ENCODE assay signal across 1 cellular context in the genomic region with DNA sequence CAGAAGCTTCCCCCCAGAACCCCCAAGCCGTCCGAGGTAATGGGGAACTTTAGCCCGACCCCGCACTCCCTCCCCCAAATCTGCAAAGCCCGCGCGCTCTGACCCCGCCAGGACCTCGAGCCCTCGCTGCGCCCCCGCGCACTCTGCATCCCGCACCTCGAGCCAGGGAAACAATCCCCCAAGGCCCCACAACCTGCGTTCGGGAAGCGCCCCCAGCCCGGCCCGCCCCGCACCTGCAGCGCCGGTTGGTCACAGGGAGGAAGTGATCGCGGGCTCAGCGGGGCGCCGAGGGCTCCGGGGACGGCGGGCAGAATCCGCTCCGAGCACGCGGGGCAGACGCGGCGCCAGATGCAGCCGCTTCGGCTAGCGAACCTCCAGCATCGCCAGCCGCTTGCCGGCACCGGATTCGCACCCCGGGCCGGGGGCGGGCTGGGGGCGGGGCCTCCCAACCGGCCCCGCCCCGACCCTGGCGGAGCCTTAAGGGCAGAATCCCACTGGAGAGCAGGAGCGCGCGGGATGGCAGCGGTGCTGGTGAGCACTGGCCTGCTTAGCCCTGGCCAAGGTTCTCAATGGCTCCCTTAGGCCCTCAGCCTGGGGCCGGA.
TF ChIP-seq lines count a peak whose summit lies in the region.

Gene CAMKV, minus strand, starts transcription at position 382 of the 602 bp plus-strand sequence. CDS start 7,518 bp downstream, outside the sequence.

TF ChIP-seq in H1, 55 proteins besides CTCF, POLR2A, EP300 and RAD21:
- no peak for TF ChIP-seq TBP (IDR thresholded peaks at IDR 0.05; ENCODE audit: low read depth, low read length)
- TF ChIP-seq EGR1 (IDR thresholded peaks at IDR 0.05; ENCODE audit: borderline replicate concordance, low read depth, low read length) = peak; percentile 19; the same call in 1 of the 2 replicates
- no peak; the same call in 1 of the 2 replicates for TF ChIP-seq BACH1 (IDR thresholded peaks at IDR 0.05; ENCODE audit: low read length)
- no peak for TF ChIP-seq BRCA1 (IDR thresholded peaks at IDR 0.05; ENCODE audit: low read depth, low read length)
- no peak for TF ChIP-seq CREB1 (IDR thresholded peaks at IDR 0.05)
- TF ChIP-seq GABPA (IDR thresholded peaks at IDR 0.05; ENCODE audit: borderline replicate concordance, insufficient read depth, low read length) = no peak
- TF ChIP-seq POU5F1 (IDR thresholded peaks at IDR 0.05; ENCODE audit: low read depth, low read length) = no peak
- TF ChIP-seq MAFK (IDR thresholded peaks at IDR 0.05; ENCODE audit: low read depth, low read length) = no peak
- TF ChIP-seq SIX5 (IDR thresholded peaks at IDR 0.05; ENCODE audit: low read depth, low read length) = no peak
- TF ChIP-seq, protein P1, sequence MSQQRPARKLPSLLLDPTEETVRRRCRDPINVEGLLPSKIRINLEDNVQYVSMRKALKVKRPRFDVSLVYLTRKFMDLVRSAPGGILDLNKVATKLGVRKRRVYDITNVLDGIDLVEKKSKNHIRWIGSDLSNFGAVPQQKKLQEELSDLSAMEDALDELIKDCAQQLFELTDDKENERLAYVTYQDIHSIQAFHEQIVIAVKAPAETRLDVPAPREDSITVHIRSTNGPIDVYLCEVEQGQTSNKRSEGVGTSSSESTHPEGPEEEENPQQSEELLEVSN (IDR thresholded peaks at IDR 0.05) = peak; percentile 79
- TF ChIP-seq MAX (IDR thresholded peaks at IDR 0.05) = peak; percentile 80
- no peak for TF ChIP-seq CBX5 (IDR thresholded peaks at IDR 0.05; ENCODE audit: low read depth, low read length)
- no peak for TF ChIP-seq SUZ12 (IDR thresholded peaks at IDR 0.05; ENCODE audit: low read length)
- 0 out of 2 replicates have a peak, but pooled peaks have one; percentile 27 for TF ChIP-seq SP1 (IDR thresholded peaks at IDR 0.05; ENCODE audit: low read depth, low read length)
- TF ChIP-seq SRF (IDR thresholded peaks at IDR 0.05; ENCODE audit: low read depth, low read length) = no peak
- no peak for TF ChIP-seq RXRA (IDR thresholded peaks at IDR 0.05; ENCODE audit: insufficient read depth, low read depth, low read length)
- TF ChIP-seq SP2 (IDR thresholded peaks at IDR 0.05; ENCODE audit: low read length) = no peak
- peak; percentile 59 for TF ChIP-seq PHF8 (conservative IDR thresholded peaks at IDR 0.05; ENCODE audit: low read depth, low read length)
- TF ChIP-seq USF2 (IDR thresholded peaks at IDR 0.05; ENCODE audit: low read length) = no peak
- no peak for TF ChIP-seq KDM1A (IDR thresholded peaks at IDR 0.05; ENCODE audit: borderline replicate concordance, low read length)
- TF ChIP-seq HDAC6 (IDR thresholded peaks at IDR 0.05; ENCODE audit: low read depth, low read length) = no peak
- TF ChIP-seq ZNF274 (IDR thresholded peaks at IDR 0.05; ENCODE audit: borderline replicate concordance, extremely low read depth, low read length) = no peak
- no peak for TF ChIP-seq SP4 (IDR thresholded peaks at IDR 0.05; ENCODE audit: low read length)
- no peak for TF ChIP-seq TEAD4 (IDR thresholded peaks at IDR 0.05; ENCODE audit: low read depth, low read length)
- no peak for TF ChIP-seq JUN (IDR thresholded peaks at IDR 0.05; ENCODE audit: low read depth, low read length)
- TF ChIP-seq FOSL1 (IDR thresholded peaks at IDR 0.05; ENCODE audit: insufficient read depth, low read depth, low read length) = no peak
- no peak for TF ChIP-seq GTF2F1 (IDR thresholded peaks at IDR 0.05; ENCODE audit: borderline replicate concordance, low read depth, low read length)
- peak; percentile 43; the same call in 1 of the 2 replicates for TF ChIP-seq TAF1 (IDR thresholded peaks at IDR 0.05; ENCODE audit: low read depth, low read length)
- no peak for TF ChIP-seq KDM5A (IDR thresholded peaks at IDR 0.05; ENCODE audit: low read length)
- TF ChIP-seq, protein P2, sequence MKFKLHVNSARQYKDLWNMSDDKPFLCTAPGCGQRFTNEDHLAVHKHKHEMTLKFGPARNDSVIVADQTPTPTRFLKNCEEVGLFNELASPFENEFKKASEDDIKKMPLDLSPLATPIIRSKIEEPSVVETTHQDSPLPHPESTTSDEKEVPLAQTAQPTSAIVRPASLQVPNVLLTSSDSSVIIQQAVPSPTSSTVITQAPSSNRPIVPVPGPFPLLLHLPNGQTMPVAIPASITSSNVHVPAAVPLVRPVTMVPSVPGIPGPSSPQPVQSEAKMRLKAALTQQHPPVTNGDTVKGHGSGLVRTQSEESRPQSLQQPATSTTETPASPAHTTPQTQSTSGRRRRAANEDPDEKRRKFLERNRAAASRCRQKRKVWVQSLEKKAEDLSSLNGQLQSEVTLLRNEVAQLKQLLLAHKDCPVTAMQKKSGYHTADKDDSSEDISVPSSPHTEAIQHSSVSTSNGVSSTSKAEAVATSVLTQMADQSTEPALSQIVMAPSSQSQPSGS (IDR thresholded peaks at IDR 0.05; ENCODE audit: low read length) = no peak
- no peak for TF ChIP-seq CEBPB (IDR thresholded peaks at IDR 0.05; ENCODE audit: low read depth, low read length)
- TF ChIP-seq POLR2AphosphoS5 (IDR thresholded peaks at IDR 0.05; ENCODE audit: low read depth, low read length) = no peak
- TF ChIP-seq YY1 (IDR thresholded peaks at IDR 0.05; ENCODE audit: low read depth, low read length) = no peak
- no peak for TF ChIP-seq CHD7 (IDR thresholded peaks at IDR 0.05; ENCODE audit: insufficient replicate concordance, low read length)
- TF ChIP-seq BCL11A (IDR thresholded peaks at IDR 0.05; ENCODE audit: low read depth in 2 of 2, low read length in 2 of 2) = no peak
- TF ChIP-seq EZH2 (IDR thresholded peaks at IDR 0.05; ENCODE audit: low read depth, low read length, severe bottlenecking) = no peak
- TF ChIP-seq ATF3 (IDR thresholded peaks at IDR 0.05; ENCODE audit: insufficient read depth, low read depth, low read length) = no peak
- TF ChIP-seq JUND (IDR thresholded peaks at IDR 0.05; ENCODE audit: low read length) = no peak
- no peak for TF ChIP-seq NANOG (IDR thresholded peaks at IDR 0.05; ENCODE audit: insufficient read depth, low read depth, low read length, poor library complexity, severe bottlenecking)
- TF ChIP-seq NRF1 (IDR thresholded peaks at IDR 0.05; ENCODE audit: low read depth, low read length) = no peak
- TF ChIP-seq CHD2 (IDR thresholded peaks at IDR 0.05; ENCODE audit: low read length) = no peak
- TF ChIP-seq SIN3A (conservative IDR thresholded peaks at IDR 0.05 in 1 of 2, IDR thresholded peaks at IDR 0.05 in 1 of 2; ENCODE audit: low read depth in 1 of 2, low read length in 2 of 2) = no peak
- no peak for TF ChIP-seq RFX5 (IDR thresholded peaks at IDR 0.05; ENCODE audit: borderline replicate concordance, low read depth, low read length)
- peak; percentile 81 for TF ChIP-seq KDM4A (IDR thresholded peaks at IDR 0.05; ENCODE audit: low read depth, low read length, severe bottlenecking)
- no peak for TF ChIP-seq CTBP2 (IDR thresholded peaks at IDR 0.05; ENCODE audit: borderline replicate concordance, insufficient read depth, insufficient read length, low read length)
- no peak for TF ChIP-seq TCF12 (IDR thresholded peaks at IDR 0.05; ENCODE audit: low read depth, low read length)
- no peak for TF ChIP-seq CHD1 (IDR thresholded peaks at IDR 0.05; ENCODE audit: low read depth, low read length)
- TF ChIP-seq CBX8 (IDR thresholded peaks at IDR 0.05; ENCODE audit: borderline replicate concordance, low read depth, low read length) = no peak
- peak; percentile 66 for TF ChIP-seq TAF7 (optimal IDR thresholded peaks at IDR 0.05; ENCODE audit: borderline replicate concordance, low read depth, low read length)
- no peak for TF ChIP-seq SIRT6 (IDR thresholded peaks at IDR 0.05; ENCODE audit: low read length)
- no peak for TF ChIP-seq SAP30 (IDR thresholded peaks at IDR 0.05; ENCODE audit: insufficient read depth, insufficient replicate concordance, low read length)
- peak; percentile 85; the same call in 1 of the 2 replicates for TF ChIP-seq RBBP5 (IDR thresholded peaks at IDR 0.05; ENCODE audit: borderline replicate concordance, low read depth, low read length)
- peak; percentile 33 for TF ChIP-seq ASH2L (IDR thresholded peaks at IDR 0.05; ENCODE audit: low read length)
- TF ChIP-seq HDAC2 (IDR thresholded peaks at IDR 0.05; ENCODE audit: borderline replicate concordance in 1 of 2, low read depth in 2 of 2, low read length in 2 of 2) = 0 out of 4 replicates have a peak, but pooled peaks of 1 of the 2 experiments have one; percentile 8
- TF ChIP-seq RNF2 (IDR thresholded peaks at IDR 0.05; ENCODE audit: borderline replicate concordance, low read depth, low read length, missing control alignments, poor library complexity, severe bottlenecking) = no peak
